Comparison of ENCODE assay signal across 19 cellular contexts in genomic region chr7:76234282-76234584, GRCh38. TPM values are rescaled to one million over a fixed set of nuclear protein-coding genes. Genes with fewer than 3 reads are reported as not detected.
DNase-seq lines count a peak whose midpoint lies in the region; TF ChIP-seq lines count a peak whose summit lies in the region.
"Had no signal": no experiment of that assay in that cellular context is flagged by ENCODE, and none has a peak within 500 bp of the region (broad histone marks: within the 10 kb centered on the region; RNA-seq: fewer than 3 reads in every experiment).

No MANE protein-coding gene starts in this region.

- H3K27ac ChIP-seq in SK-N-SH (ENCODE audit: low read depth in 2 of 2, low read length in 1 of 2) = peak overlapping the region in 1 of 2 experiments; percentile 65; a peak in 2 of 4 replicates
- peak overlapping the region; percentile 21 for H3K27ac ChIP-seq in cingulate gyrus (ENCODE audit: low read depth, low read length)
- H3K27ac ChIP-seq in neural cell (ENCODE audit: low read length) = peak overlapping the region; percentile 88
- no peak overlapping the region for H3K27ac ChIP-seq in adrenal gland
- H3K27ac ChIP-seq: ascending aorta, suprapubic skin had no signal

- peaks cover 8% of the 10 kb centered on the region for H3K4me1 Mint-ChIP-seq in activated CD4-positive, alpha-beta memory T cell treated with anti-CD3 and anti-CD28 coated beads, Interleukin-2, amount 10 ng/mL, durations not matched to agents 7 days and 5 days
- peaks cover 5% of the 10 kb centered on the region for H3K4me1 Mint-ChIP-seq in activated CD4-positive, alpha-beta memory T cell treated with anti-CD3 and anti-CD28 coated beads for 36 hours (ENCODE audit: low read depth)

- DNase-seq in activated CD4-positive, alpha-beta memory T cell treated with anti-CD3 and anti-CD28 coated beads, Interleukin-2, amount 10 ng/mL, durations not matched to agents 7 days and 5 days = no peak
- DNase-seq in activated CD4-positive, alpha-beta memory T cell treated with anti-CD3 and anti-CD28 coated beads for 36 hours = no peak
- DNase-seq in SK-N-SH (no peak), hepatic stellate cell (ENCODE audit: low spot score) (no peak), NCI-H524 treated with DMSO at 0.1 percent for 48 hours (lab: John Stamatoyannopoulos, UW) (no peak), adrenal gland (no peak)
- DNase-seq: ACHN; activated CD4-positive, alpha-beta T cell treated with anti-CD3 and anti-CD28 coated beads for 1 hour; activated T-cell treated with anti-CD3 and anti-CD28 coated beads, Interleukin-2, amount 50 U/mL, for 24 hours; erythroblast; islet precursor cell; mammary epithelial cell; NCI-H1417 treated with DMSO at 0.1 percent for 48 hours; NCI-H2171 treated with DMSO at 0.1 percent for 48 hours had no signal

- H3K36me3 ChIP-seq in SK-N-SH (replicated peaks in 1 of 2; ENCODE audit: control insufficient read depth in 1 of 2, insufficient read depth in 2 of 2, low read length in 1 of 2) (no peaks in the 10 kb centered on the region), neural cell (ENCODE audit: insufficient read depth, low read length) (no peaks in the 10 kb centered on the region), adrenal gland (replicated peaks in 1 of 2) (no peaks in the 10 kb centered on the region)
- H3K36me3 ChIP-seq: ascending aorta, suprapubic skin had no signal

- no peaks in the 10 kb centered on the region for H3K36me3 Mint-ChIP-seq in activated CD4-positive, alpha-beta memory T cell treated with anti-CD3 and anti-CD28 coated beads, Interleukin-2, amount 10 ng/mL, durations not matched to agents 7 days and 5 days (ENCODE audit: low read depth)
- no peaks in the 10 kb centered on the region for H3K36me3 Mint-ChIP-seq in activated CD4-positive, alpha-beta memory T cell treated with anti-CD3 and anti-CD28 coated beads for 36 hours

- TF ChIP-seq POLR2A in adrenal gland (IDR thresholded peaks at IDR 0.05) = no peak

- WGBS in SK-N-SH (ENCODE audit: low lambda C conversion rate) = 70% methylated on average over 4 of the region's 4 CpGs
- 67 to 90% (median 76%) methylated on average over 3 to 4 of the region's 4 CpGs for WGBS in adrenal gland, 4 donors

- H3K9me3 ChIP-seq in SK-N-SH = no peaks in the 10 kb centered on the region
- H3K9me3 ChIP-seq in neural cell (ENCODE audit: low read length) = no peaks in the 10 kb centered on the region
- H3K9me3 ChIP-seq in adrenal gland (replicated peaks in 1 of 3) = no peaks in the 10 kb centered on the region
- H3K9me3 ChIP-seq: ascending aorta, suprapubic skin had no signal

- TF ChIP-seq RAD21 in SK-N-SH (IDR thresholded peaks at IDR 0.05; ENCODE audit: low read length) = no peak
- TF ChIP-seq RAD21 in neural cell (conservative IDR thresholded peaks at IDR 0.05) = no peak

- H3F3A ChIP-seq in SK-N-SH (replicated peaks; ENCODE audit: insufficient read depth) (no peaks in the 10 kb centered on the region), neural cell (ENCODE audit: insufficient read depth, low read length, poor library complexity, severe bottlenecking) (no peaks in the 10 kb centered on the region)

- no peak overlapping the region for H3K4me3 ChIP-seq in SK-N-SH (ENCODE audit: low read depth in 2 of 2, low read length in 1 of 2)
- H3K4me3 ChIP-seq in neural cell (ENCODE audit: low read length) = peak overlapping the region; percentile 61
- H3K4me3 ChIP-seq in adrenal gland = no peak overlapping the region

- peaks cover 43% of the 10 kb centered on the region for H3K27me3 Mint-ChIP-seq in activated CD4-positive, alpha-beta memory T cell treated with anti-CD3 and anti-CD28 coated beads, Interleukin-2, amount 10 ng/mL, durations not matched to agents 7 days and 5 days
- peaks cover 53% of the 10 kb centered on the region for H3K27me3 Mint-ChIP-seq in activated CD4-positive, alpha-beta memory T cell treated with anti-CD3 and anti-CD28 coated beads for 36 hours

- TF ChIP-seq EP300 in SK-N-SH (IDR thresholded peaks at IDR 0.05; ENCODE audit: borderline replicate concordance in 1 of 2, low read depth in 1 of 2, low read length in 1 of 2) (no peak), neural cell (conservative IDR thresholded peaks at IDR 0.05; ENCODE audit: poor library complexity, severe bottlenecking) (no peak)

- POLR2A ChIA-PET in activated CD4-positive, alpha-beta memory T cell treated with anti-CD3 and anti-CD28 coated beads, Interleukin-2, amount 10 ng/mL, durations not matched to agents 7 days and 5 days (lab: Charles Lee) = no interaction called here
- POLR2A ChIA-PET in activated CD4-positive, alpha-beta memory T cell treated with anti-CD3 and anti-CD28 coated beads for 36 hours (lab: Charles Lee) = interaction anchor here (1.0 kb wide), 1 partner anchor 21 kb away, joined by 3 read pairs; no protein-coding TSS in a partner anchor
- POLR2A ChIA-PET in SK-N-SH (lab: Yijun Ruan, JAX) = interaction anchor here (1.5 to 1.7 kb wide), 2 partner anchors 9 to 31 kb away, joined by 3 to 7 read pairs; no protein-coding TSS in a partner anchor

- H3K9me2 ChIP-seq in SK-N-SH (no peaks in the 10 kb centered on the region), neural cell (ENCODE audit: insufficient read depth, low read length) (no peaks in the 10 kb centered on the region)

- H3K27me3 ChIP-seq in SK-N-SH (ENCODE audit: insufficient read depth) (peaks cover 8% of the 10 kb centered on the region; the same call in 1 of the 2 replicates), neural cell (ENCODE audit: insufficient read depth, low read depth, low read length) (no peaks in the 10 kb centered on the region), adrenal gland (peaks cover 11% of the 10 kb centered on the region)
- H3K27me3 ChIP-seq: ascending aorta had no signal

- no peak overlapping the region for H3K4me2 ChIP-seq in SK-N-SH
- peak overlapping the region; percentile 48 for H3K4me2 ChIP-seq in neural cell (ENCODE audit: low read length)

- CTCF ChIA-PET in activated CD4-positive, alpha-beta memory T cell treated with anti-CD3 and anti-CD28 coated beads, Interleukin-2, amount 10 ng/mL, durations not matched to agents 7 days and 5 days (lab: Charles Lee) = no interaction called here
- CTCF ChIA-PET in activated CD4-positive, alpha-beta memory T cell treated with anti-CD3 and anti-CD28 coated beads for 36 hours (lab: Charles Lee) = interaction anchor here (0.6 to 2.4 kb wide), 2 partner anchors 28 to 79 kb away, joined by 3 to 12 read pairs; no protein-coding TSS in a partner anchor
- CTCF ChIA-PET in SK-N-SH (lab: Yijun Ruan, JAX) = interaction anchor here (1.0 to 4.2 kb wide), 7 partner anchors 13 to 80 kb away, joined by 3 to 42 read pairs (median 7); partner anchors contain the start of gene SRRM3

- no peak overlapping the region for H2AFZ ChIP-seq in SK-N-SH (ENCODE audit: low read depth)
- H2AFZ ChIP-seq in neural cell (ENCODE audit: low read depth, low read length) = no peak overlapping the region

- H4K20me1 ChIP-seq in SK-N-SH (ENCODE audit: insufficient read depth) (no peaks in the 10 kb centered on the region), neural cell (ENCODE audit: insufficient read depth) (no peaks in the 10 kb centered on the region)

- no peak overlapping the region for H3K9ac ChIP-seq in SK-N-SH
- H3K9ac ChIP-seq in neural cell (ENCODE audit: low read length) = peak overlapping the region; percentile 58

- H3K4me3 Mint-ChIP-seq in activated CD4-positive, alpha-beta memory T cell treated with anti-CD3 and anti-CD28 coated beads, Interleukin-2, amount 10 ng/mL, durations not matched to agents 7 days and 5 days = peak overlapping the region; percentile 6
- no peak overlapping the region for H3K4me3 Mint-ChIP-seq in activated CD4-positive, alpha-beta memory T cell treated with anti-CD3 and anti-CD28 coated beads for 36 hours

- no peaks in the 10 kb centered on the region for H3K9me3 Mint-ChIP-seq in activated CD4-positive, alpha-beta memory T cell treated with anti-CD3 and anti-CD28 coated beads, Interleukin-2, amount 10 ng/mL, durations not matched to agents 7 days and 5 days
- no peaks in the 10 kb centered on the region for H3K9me3 Mint-ChIP-seq in activated CD4-positive, alpha-beta memory T cell treated with anti-CD3 and anti-CD28 coated beads for 36 hours
- H3K9me3 Mint-ChIP-seq: activated T-cell treated with anti-CD3 and anti-CD28 coated beads, Interleukin-2, amount 50 U/mL, for 24 hours had no signal

- peaks cover 0 to 8% of the 10 kb centered on the region in 2 experiments; a peak in 1 of 4 replicates for H3K4me1 ChIP-seq in SK-N-SH (ENCODE audit: control insufficient read depth in 1 of 2, insufficient read depth in 2 of 2, low read depth in 1 of 2, low read length in 1 of 2)
- no peaks in the 10 kb centered on the region for H3K4me1 ChIP-seq in adrenal gland (replicated peaks in 1 of 2)
- H3K4me1 ChIP-seq: ascending aorta had no signal

- H3K79me2 ChIP-seq in SK-N-SH (ENCODE audit: insufficient read depth) (no peaks in the 10 kb centered on the region), neural cell (replicated peaks; ENCODE audit: insufficient read depth, low read length) (no peaks in the 10 kb centered on the region)

- TF ChIP-seq CTCF in SK-N-SH (IDR thresholded peaks at IDR 0.05) (no peak), neural cell (IDR thresholded peaks at IDR 0.05; ENCODE audit: poor library complexity, severe bottlenecking) (no peak), adrenal gland (IDR thresholded peaks at IDR 0.05) (no peak)

- intact Hi-C loops in activated CD4-positive, alpha-beta memory T cell treated with anti-CD3 and anti-CD28 coated beads for 36 hours (cut with micrococcal nuclease) = no loop called here
- intact Hi-C loops in adrenal gland (cut with DNase I) = no loop called here

- no peak overlapping the region for H3K27ac Mint-ChIP-seq in activated CD4-positive, alpha-beta memory T cell treated with anti-CD3 and anti-CD28 coated beads, Interleukin-2, amount 10 ng/mL, durations not matched to agents 7 days and 5 days
- H3K27ac Mint-ChIP-seq in activated CD4-positive, alpha-beta memory T cell treated with anti-CD3 and anti-CD28 coated beads for 36 hours = no peak overlapping the region
- H3K27ac Mint-ChIP-seq: activated T-cell treated with anti-CD3 and anti-CD28 coated beads, Interleukin-2, amount 50 U/mL, for 24 hours had no signal

TF ChIP-seq in SK-N-SH, 30 proteins besides CTCF, POLR2A, EP300 and RAD21 (continues in another document):
- 0 out of 2 replicates have a peak, but pooled peaks have one; percentile 1 for TF ChIP-seq RCOR1 (IDR thresholded peaks at IDR 0.05; ENCODE audit: low read length)

TF ChIP-seq in neural cell, 6 proteins besides CTCF, POLR2A, EP300 and RAD21 (continues in another document):
- no peak for TF ChIP-seq EZH2 (IDR thresholded peaks at IDR 0.05; ENCODE audit: borderline replicate concordance, insufficient read depth, low read length, poor library complexity, severe bottlenecking)

RNA-seq across cellular contexts. Expression of gene SRRM3, which starts 32.5 kb away (rescaled TPM):
- total RNA-seq in activated CD4-positive, alpha-beta memory T cell treated with anti-CD3 and anti-CD28 coated beads, Interleukin-2, amount 10 ng/mL, durations not matched to agents 7 days and 5 days = not detected
- total RNA-seq in activated CD4-positive, alpha-beta memory T cell treated with anti-CD3 and anti-CD28 coated beads for 36 hours = not detected
- polyA plus RNA-seq in SK-N-SH (2012; rRNA removed) = 2.5 and 2.7 TPM in 2 replicates
- polyA plus RNA-seq in SK-N-SH (2012; cell fraction: cytosol; rRNA removed) = 1.4 and 3.7 TPM in 2 replicates
- polyA plus RNA-seq in SK-N-SH (2012; cell fraction: nucleus; rRNA removed) = 4.7 and 9.2 TPM in 2 replicates
- 34.9 and 36.3 TPM in 2 replicates for polyA plus RNA-seq in neural cell
- 29.2 and 37.9 TPM in 2 replicates for polyA minus RNA-seq in neural cell
- 10 to 100 TPM; 14.3 to 49.3 (median 33.3) TPM for total RNA-seq in adrenal gland
- polyA plus RNA-seq in adrenal gland = 100 to 1,000 TPM in 1 of 3 donors, 10 to 100 TPM in 1, 1 to 10 TPM in 1; 5.6 to 140 (median 43.3) TPM
- total RNA-seq: RPMI7951 had no signal

Comparison
In these comparisons a context has a peak if more than half of its experiments do, and no peak if none do; other contexts are left out.
1. H3K27ac ChIP-seq: peak in cingulate gyrus (single experiment) and neural cell (single experiment); none in adrenal gland (0 of 5).
2. RNA of gene SRRM3, which starts 32.5 kb away (total RNA-seq): 14.3 to 49.3 TPM in adrenal gland; not detected in activated CD4-positive, alpha-beta memory T cell treated with anti-CD3 and anti-CD28 coated beads, Interleukin-2, amount 10 ng/mL, durations not matched to agents 7 days and 5 days and not detected in activated CD4-positive, alpha-beta memory T cell treated with anti-CD3 and anti-CD28 coated beads for 36 hours; every median in the first group is over 10 times any median in the second.